Comparison of ENCODE assay signal across 9 cellular contexts in genomic region chr7:73827568-73828106, GRCh38. TPM values are rescaled to one million over a fixed set of nuclear protein-coding genes. Genes with fewer than 3 reads are reported as not detected.
DNase-seq lines count a peak whose midpoint lies in the region; ATAC-seq lines count a peak whose summit lies in the region.
"Had no signal": no experiment of that assay in that cellular context is flagged by ENCODE, and none has a peak within 500 bp of the region (broad histone marks: within the 10 kb centered on the region; RNA-seq: fewer than 3 reads in every experiment).

No MANE protein-coding gene starts in this region.

- DNase-seq in M059J (ENCODE audit: low read depth): peak; percentile 90
- peak; percentile 46 to 47 for DNase-seq in SJCRH30
- DNase-seq in left lobe of liver (ENCODE audit: low spot score): no peak
- DNase-seq in activated CD4-positive, CD25-positive, alpha-beta regulatory T cell (lab: John Stamatoyannopoulos, UW): no peak
- DNase-seq in T1000 (lab: John Stamatoyannopoulos, UW): no peak
- DNase-seq in GM19240 (ENCODE audit: insufficient read length, low spot score): no peak

- H3K27ac ChIP-seq in BLaER1 (peak overlapping the region; percentile 46; the same call in 1 of the 2 replicates), SJCRH30 (no peak overlapping the region)
- H3K27ac ChIP-seq: SJSA1 had no signal

- peaks cover 55% of the 10 kb centered on the region for H3K4me1 ChIP-seq in BLaER1
- H3K4me1 ChIP-seq in SJCRH30: peaks cover 38% of the 10 kb centered on the region

- ATAC-seq in left lobe of liver (peak; percentile 28), GM18858 (IDR thresholded peaks at IDR 0.05; ENCODE audit: unreplicated experiment) (no peak)

- no peaks in the 10 kb centered on the region for H4K20me1 ChIP-seq in BLaER1

- H3K9me3 ChIP-seq in BLaER1 (no peaks in the 10 kb centered on the region), SJCRH30 (replicated peaks) (no peaks in the 10 kb centered on the region)
- H3K9me3 ChIP-seq: SJSA1 had no signal

- H3K4me3 ChIP-seq in BLaER1 (peak overlapping the region; percentile 22; the same call in 1 of the 2 replicates), SJCRH30 (no peak overlapping the region)
- H3K4me3 ChIP-seq: SJSA1 had no signal

- H3K27me3 ChIP-seq in BLaER1 (no peaks in the 10 kb centered on the region), SJCRH30 (no peaks in the 10 kb centered on the region; the same call in 1 of the 2 replicates)
- H3K27me3 ChIP-seq: SJSA1 had no signal

- H3K9ac ChIP-seq in BLaER1: peak overlapping the region; percentile 24; the same call in 1 of the 2 replicates

- peak overlapping the region; percentile 86 for H3K4me2 ChIP-seq in BLaER1

- H3K36me3 ChIP-seq in BLaER1: no peaks in the 10 kb centered on the region
- no peaks in the 10 kb centered on the region for H3K36me3 ChIP-seq in SJCRH30
- H3K36me3 ChIP-seq: SJSA1 had no signal

RNA-seq across cellular contexts. Expression of gene CLDN4, which starts 3.2 kb away (rescaled TPM):
- 0.62 and 1.1 TPM in 2 replicates for total RNA-seq in M059J (2014; rRNA removed; shearing (Covaris generic))
- 0.06 and 0.08 TPM in 2 replicates for total RNA-seq in SJCRH30 (2014; rRNA removed; shearing (Covaris generic))
- total RNA-seq in left lobe of liver: 1.7 TPM

RNA-seq across cellular contexts. Expression of gene METTL27, which starts 14.7 kb away (rescaled TPM):
- 1.7 and 1.9 TPM in 2 replicates for total RNA-seq in M059J (2014; rRNA removed; shearing (Covaris generic))
- total RNA-seq in SJCRH30 (2014; rRNA removed; shearing (Covaris generic)): 0.30 and 0.55 TPM in 2 replicates
- 0.96 TPM for total RNA-seq in left lobe of liver

RNA-seq across cellular contexts. Expression of gene TMEM270, which starts 33.3 kb away (rescaled TPM):
- 0.17 and 0.32 TPM in 2 replicates for total RNA-seq in M059J (2014; rRNA removed; shearing (Covaris generic))
- not detected in 2 replicates for total RNA-seq in SJCRH30 (2014; rRNA removed; shearing (Covaris generic))
- total RNA-seq in left lobe of liver: not detected
- total RNA-seq: SJSA1 had no signal

RNA-seq across cellular contexts. Expression of gene CLDN3, which starts 57.6 kb away (rescaled TPM):
- total RNA-seq in M059J (2014; rRNA removed; shearing (Covaris generic)): not detected in 2 replicates
- total RNA-seq in SJCRH30 (2014; rRNA removed; shearing (Covaris generic)): not detected in 2 replicates
- 28.9 TPM for total RNA-seq in left lobe of liver
- total RNA-seq: SJSA1 had no signal

Comparison
In these comparisons a context has a peak if more than half of its experiments do, and no peak if none do; other contexts are left out.
1. DNase-seq: peak in M059J (single experiment) and SJCRH30 (2 of 2); none in left lobe of liver (single experiment), activated CD4-positive, CD25-positive, alpha-beta regulatory T cell (0 of 4), T1000 (single experiment) and GM19240 (single experiment).